Comparison of ENCODE assay signal across 31 cellular contexts in the genomic region with DNA sequence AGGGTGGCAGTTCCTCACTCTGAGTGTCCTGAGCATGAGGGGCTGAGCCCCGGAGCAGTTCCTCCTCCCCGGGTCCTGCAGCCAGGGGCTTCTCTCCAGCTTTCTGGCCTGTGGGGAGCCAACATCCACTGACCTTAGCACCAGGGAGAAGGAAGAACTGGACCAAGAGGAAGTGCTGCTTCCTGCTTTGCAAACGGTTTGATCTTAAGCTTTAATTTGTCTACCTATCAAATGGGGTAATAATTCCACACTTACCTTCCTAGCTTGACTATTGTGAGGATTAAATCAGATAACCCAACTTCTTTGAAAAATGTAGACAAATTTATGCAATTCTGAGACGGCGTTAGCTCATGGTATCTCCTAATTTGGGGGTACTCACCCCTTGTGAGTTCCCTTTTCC. TPM values are rescaled to one million over a fixed set of nuclear protein-coding genes. Genes with fewer than 3 reads are reported as not detected.
"Had no signal": no experiment of that assay in that cellular context is flagged by ENCODE, and none has a peak within 500 bp of the region (broad histone marks: within the 10 kb centered on the region; RNA-seq: fewer than 3 reads in every experiment).

No MANE protein-coding gene starts in this region.

- ATAC-seq: PC-3 had no signal

- DNase-seq: Kasumi-1; KG1; MG63; NCI-H1048; NCI-H1092 treated with DMSO at 0.1 percent for 48 hours; NCI-H1105 treated with DMSO at 0.1 percent for 48 hours; NCI-H1417; NCI-H1436; NCI-H146; NCI-H1694; NCI-H187; NCI-H1930; NCI-H2029 treated with DMSO at 0.1 percent for 48 hours; NCI-H226; NCI-H446 treated with DMSO at 0.1 percent for 48 hours; NCI-H510A; NCI-H524; NCI-H526; NCI-H69; NCI-H748 treated with DMSO at 0.1 percent for 48 hours; NK-92 treated with Interleukin-12 subunit alpha and Interleukin-12 subunit beta, amount 100 ng/mL, for 24 hours; OCI-M1; PC-3; Peyer's patch; Right ventricle myocardium superior; RPMI8226; SHP77 treated with DMSO at 0.1 percent for 48 hours; SK-N-SH; SW 1271 had no signal

RNA-seq across cellular contexts. Expression of gene NOBOX, which starts 2.0 kb away (rescaled TPM):
- total RNA-seq: M059J, PC-3, Peyer's patch, Right ventricle myocardium superior, SJSA1 had no signal
